In the genomic region with DNA sequence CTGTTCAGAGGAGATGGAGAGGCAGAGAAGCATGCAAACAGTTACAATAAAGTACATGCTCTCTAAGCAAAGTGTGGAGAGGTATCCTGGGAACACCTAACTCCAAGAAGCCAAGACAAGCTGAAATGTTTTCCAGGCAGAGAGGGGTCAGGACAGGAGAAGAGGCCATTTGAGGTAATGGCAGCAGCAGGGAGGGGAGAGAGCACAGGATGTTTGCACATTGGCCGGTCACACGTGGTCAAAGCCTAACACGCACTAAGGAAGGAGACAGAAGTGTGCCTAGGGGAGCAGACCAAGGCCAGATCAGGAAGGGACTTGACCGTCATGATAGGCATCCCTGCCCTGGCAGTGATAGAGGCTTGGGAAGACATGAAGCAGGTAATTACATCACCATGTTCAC, we compare ENCODE assay signal across 29 cellular contexts.
"Had no signal": no experiment of that assay in that cellular context is flagged by ENCODE, and none has a peak within 500 bp of the region (broad histone marks: within the 10 kb centered on the region; RNA-seq: fewer than 3 reads in every experiment).

No MANE protein-coding gene starts in this region.

- ATAC-seq: natural killer cell; psoas muscle; stimulated activated effector memory CD8-positive, alpha-beta T cell treated with anti-CD3 and anti-CD28 coated beads, Interleukin-12 subunit alpha, Interleukin-12 subunit beta, amount 100 ng/mL, for 72 hours; T-helper 17 cell had no signal

- DNase-seq: activated CD4-positive, alpha-beta T cell treated with anti-CD3 and anti-CD28 coated beads for 4 hours; activated CD4-positive, alpha-beta T cell treated with anti-CD3 and anti-CD28 coated beads, Interleukin-2, amount 50 U/mL, for 48 hours; activated CD4-positive, CD25-positive, alpha-beta regulatory T cell; activated effector memory CD4-positive, alpha-beta T cell treated with Interleukin-2 at 50 U/mL for 16 hours; activated naive CD4-positive, alpha-beta T cell treated with anti-CD3 and anti-CD28 coated beads for 36 hours; activated naive CD8-positive, alpha-beta T cell treated with anti-CD3 and anti-CD28 coated beads, Interleukin-2, amount 10 ng/mL, durations not matched to agents 7 days and 5 days; activated T-cell treated with anti-CD3 and anti-CD28 coated beads, Interleukin-2, amount 50 U/mL, for 48 hours; amniotic stem cell; cerebellar nuclear complex; cortex of kidney; effector CD4-positive, alpha-beta T cell; erythroblast; foreskin fibroblast; midbrain; natural killer cell; pancreas; psoas muscle; right cardiac atrium; stimulated activated CD4-positive, alpha-beta T cell treated with anti-CD3 and anti-CD28 coated beads, Interleukin-1b, Interleukin-23, amount 100 ng/mL, for 48 hours; stimulated activated naive CD8-positive, alpha-beta T cell treated with anti-CD3 and anti-CD28 coated beads, Interleukin-15, amount 100 ng/mL, for 72 hours; SW 1271; T-helper 17 cell; transverse colon had no signal

- H3K27me3 Mint-ChIP-seq: activated naive CD8-positive, alpha-beta T cell treated with anti-CD3 and anti-CD28 coated beads, Interleukin-2, amount 10 ng/mL, durations not matched to agents 7 days and 5 days had no signal

- H3K9me3 ChIP-seq: breast epithelium, pancreas, psoas muscle, suprapubic skin, transverse colon had no signal

- H3K27ac Mint-ChIP-seq: activated naive CD4-positive, alpha-beta T cell treated with anti-CD3 and anti-CD28 coated beads for 36 hours; activated naive CD8-positive, alpha-beta T cell treated with anti-CD3 and anti-CD28 coated beads, Interleukin-2, amount 10 ng/mL, durations not matched to agents 7 days and 5 days; natural killer cell; stimulated activated effector memory CD8-positive, alpha-beta T cell treated with anti-CD3 and anti-CD28 coated beads, Interleukin-12 subunit alpha, Interleukin-12 subunit beta, amount 100 ng/mL, for 72 hours; T-helper 17 cell had no signal

- H3K4me3 ChIP-seq: breast epithelium, pancreas, psoas muscle, skin epidermis, suprapubic skin, transverse colon had no signal

- H3K4me1 ChIP-seq: breast epithelium, psoas muscle, suprapubic skin, transverse colon had no signal

- H3K27me3 ChIP-seq: breast epithelium, pancreas, suprapubic skin, transverse colon had no signal

- H3K9me3 Mint-ChIP-seq: activated naive CD4-positive, alpha-beta T cell treated with anti-CD3 and anti-CD28 coated beads for 36 hours; activated naive CD8-positive, alpha-beta T cell treated with anti-CD3 and anti-CD28 coated beads, Interleukin-2, amount 10 ng/mL, durations not matched to agents 7 days and 5 days; stimulated activated effector memory CD8-positive, alpha-beta T cell treated with anti-CD3 and anti-CD28 coated beads, Interleukin-12 subunit alpha, Interleukin-12 subunit beta, amount 100 ng/mL, for 72 hours; stimulated activated naive CD8-positive, alpha-beta T cell treated with anti-CD3 and anti-CD28 coated beads, Interleukin-15, amount 100 ng/mL, for 72 hours had no signal

- FAIRE-seq: endometrium, keratinocyte, pancreas had no signal

- H3K36me3 Mint-ChIP-seq: activated naive CD8-positive, alpha-beta T cell treated with anti-CD3 and anti-CD28 coated beads, Interleukin-2, amount 10 ng/mL, durations not matched to agents 7 days and 5 days; natural killer cell; stimulated activated effector memory CD8-positive, alpha-beta T cell treated with anti-CD3 and anti-CD28 coated beads, Interleukin-12 subunit alpha, Interleukin-12 subunit beta, amount 100 ng/mL, for 72 hours had no signal

- H3K36me3 ChIP-seq: breast epithelium, pancreas, suprapubic skin, transverse colon had no signal

- H3K4me3 Mint-ChIP-seq: activated naive CD4-positive, alpha-beta T cell treated with anti-CD3 and anti-CD28 coated beads for 36 hours; activated naive CD8-positive, alpha-beta T cell treated with anti-CD3 and anti-CD28 coated beads, Interleukin-2, amount 10 ng/mL, durations not matched to agents 7 days and 5 days; natural killer cell; stimulated activated effector memory CD8-positive, alpha-beta T cell treated with anti-CD3 and anti-CD28 coated beads, Interleukin-12 subunit alpha, Interleukin-12 subunit beta, amount 100 ng/mL, for 72 hours; stimulated activated naive CD8-positive, alpha-beta T cell treated with anti-CD3 and anti-CD28 coated beads, Interleukin-15, amount 100 ng/mL, for 72 hours; T-helper 17 cell had no signal

- H3K4me1 Mint-ChIP-seq: activated naive CD8-positive, alpha-beta T cell treated with anti-CD3 and anti-CD28 coated beads, Interleukin-2, amount 10 ng/mL, durations not matched to agents 7 days and 5 days; stimulated activated effector memory CD8-positive, alpha-beta T cell treated with anti-CD3 and anti-CD28 coated beads, Interleukin-12 subunit alpha, Interleukin-12 subunit beta, amount 100 ng/mL, for 72 hours; stimulated activated naive CD8-positive, alpha-beta T cell treated with anti-CD3 and anti-CD28 coated beads, Interleukin-15, amount 100 ng/mL, for 72 hours had no signal

- H3K27ac ChIP-seq: breast epithelium, pancreas, psoas muscle, skin epidermis, suprapubic skin, transverse colon had no signal
